In the genomic region with DNA sequence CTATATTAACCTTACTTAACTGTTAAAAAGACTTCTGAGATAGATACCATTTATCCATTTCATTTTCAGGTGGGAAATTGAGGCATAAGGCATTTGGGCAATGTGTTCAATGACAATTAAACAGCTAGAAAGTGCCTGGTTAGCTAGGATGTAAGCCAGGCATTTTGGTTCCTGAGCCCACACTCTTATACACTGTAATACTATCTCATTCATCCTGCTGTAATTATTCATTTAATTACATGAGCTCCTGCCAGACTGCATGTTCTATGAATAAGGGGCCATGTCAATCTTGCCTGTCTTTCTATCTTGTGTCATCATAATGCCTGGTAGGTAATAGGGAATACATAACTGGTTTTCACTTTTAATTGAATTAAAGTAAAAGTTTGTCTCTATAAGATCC, we compare ENCODE assay signal across 2 cellular contexts.
TF ChIP-seq lines count a peak whose summit lies in the region.

No MANE protein-coding gene starts in this region.

TF ChIP-seq in SK-N-SH, 30 proteins besides CTCF, POLR2A, EP300 and RAD21 (continued from another document):
- TF ChIP-seq, protein P1, sequence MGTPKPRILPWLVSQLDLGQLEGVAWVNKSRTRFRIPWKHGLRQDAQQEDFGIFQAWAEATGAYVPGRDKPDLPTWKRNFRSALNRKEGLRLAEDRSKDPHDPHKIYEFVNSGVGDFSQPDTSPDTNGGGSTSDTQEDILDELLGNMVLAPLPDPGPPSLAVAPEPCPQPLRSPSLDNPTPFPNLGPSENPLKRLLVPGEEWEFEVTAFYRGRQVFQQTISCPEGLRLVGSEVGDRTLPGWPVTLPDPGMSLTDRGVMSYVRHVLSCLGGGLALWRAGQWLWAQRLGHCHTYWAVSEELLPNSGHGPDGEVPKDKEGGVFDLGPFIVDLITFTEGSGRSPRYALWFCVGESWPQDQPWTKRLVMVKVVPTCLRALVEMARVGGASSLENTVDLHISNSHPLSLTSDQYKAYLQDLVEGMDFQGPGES (IDR thresholded peaks at IDR 0.05; ENCODE audit: low read depth, low read length): no peak
- no peak for TF ChIP-seq EZH2phosphoT487 (IDR thresholded peaks at IDR 0.05; ENCODE audit: borderline replicate concordance, low read depth)
- TF ChIP-seq GABPA (IDR thresholded peaks at IDR 0.05; ENCODE audit: low read depth): no peak
- TF ChIP-seq CHD2 (IDR thresholded peaks at IDR 0.05; ENCODE audit: low read length, partially characterized antibody): peak; percentile 16
- no peak for TF ChIP-seq TAF1 (IDR thresholded peaks at IDR 0.05; ENCODE audit: borderline replicate concordance, low read depth, low read length)
- no peak for TF ChIP-seq YY1 (IDR thresholded peaks at IDR 0.05; ENCODE audit: low read depth)

TF ChIP-seq in WTC11, 78 proteins besides CTCF, POLR2A, EP300 and RAD21 (continued from another document):
- TF ChIP-seq, protein P2, sequence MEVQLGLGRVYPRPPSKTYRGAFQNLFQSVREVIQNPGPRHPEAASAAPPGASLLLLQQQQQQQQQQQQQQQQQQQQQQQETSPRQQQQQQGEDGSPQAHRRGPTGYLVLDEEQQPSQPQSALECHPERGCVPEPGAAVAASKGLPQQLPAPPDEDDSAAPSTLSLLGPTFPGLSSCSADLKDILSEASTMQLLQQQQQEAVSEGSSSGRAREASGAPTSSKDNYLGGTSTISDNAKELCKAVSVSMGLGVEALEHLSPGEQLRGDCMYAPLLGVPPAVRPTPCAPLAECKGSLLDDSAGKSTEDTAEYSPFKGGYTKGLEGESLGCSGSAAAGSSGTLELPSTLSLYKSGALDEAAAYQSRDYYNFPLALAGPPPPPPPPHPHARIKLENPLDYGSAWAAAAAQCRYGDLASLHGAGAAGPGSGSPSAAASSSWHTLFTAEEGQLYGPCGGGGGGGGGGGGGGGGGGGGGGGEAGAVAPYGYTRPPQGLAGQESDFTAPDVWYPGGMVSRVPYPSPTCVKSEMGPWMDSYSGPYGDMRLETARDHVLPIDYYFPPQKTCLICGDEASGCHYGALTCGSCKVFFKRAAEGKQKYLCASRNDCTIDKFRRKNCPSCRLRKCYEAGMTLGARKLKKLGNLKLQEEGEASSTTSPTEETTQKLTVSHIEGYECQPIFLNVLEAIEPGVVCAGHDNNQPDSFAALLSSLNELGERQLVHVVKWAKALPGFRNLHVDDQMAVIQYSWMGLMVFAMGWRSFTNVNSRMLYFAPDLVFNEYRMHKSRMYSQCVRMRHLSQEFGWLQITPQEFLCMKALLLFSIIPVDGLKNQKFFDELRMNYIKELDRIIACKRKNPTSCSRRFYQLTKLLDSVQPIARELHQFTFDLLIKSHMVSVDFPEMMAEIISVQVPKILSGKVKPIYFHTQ (CRISPR knock-in tag; IDR thresholded peaks at IDR 0.05): no peak
- no peak for TF ChIP-seq TEAD1 (CRISPR knock-in tag; IDR thresholded peaks at IDR 0.05)
- no peak for TF ChIP-seq AFF4 (CRISPR knock-in tag; IDR thresholded peaks at IDR 0.05; ENCODE audit: borderline replicate concordance)
